Comparison of ENCODE assay signal across 12 cellular contexts in genomic region chr11:128482092-128482491, GRCh38.
A peak's percentile ranks its signal among the peaks of the same experiment; 100 is the strongest.
DNase-seq lines count a peak whose midpoint lies in the region; TF ChIP-seq lines count a peak whose summit lies in the region.
"Had no signal": no experiment of that assay in that cellular context is flagged by ENCODE, and none has a peak within 500 bp of the region (broad histone marks: within the 10 kb centered on the region; RNA-seq: fewer than 3 reads in every experiment).

No MANE protein-coding gene starts in this region.

- peaks cover 0 to 27% (median 7%) of the 10 kb centered on the region in 11 experiments; a peak in 9 of 22 replicates for H4K20me1 ChIP-seq in BLaER1 treated with 17β-estradiol and CSF1 and Interleukin-3, amounts not matched to agents 10 nM and 100 nM
- no peaks in the 10 kb centered on the region for H4K20me1 ChIP-seq in osteoblast (ENCODE audit: insufficient read depth, low read length)

- H3K4me1 ChIP-seq in BLaER1 treated with 17β-estradiol and CSF1 and Interleukin-3, amounts not matched to agents 10 nM and 100 nM, result peaks cover 0 to 85% (median 35%) of the 10 kb centered on the region in 10 experiments; a peak in 15 of 20 replicates
- peaks cover 64% of the 10 kb centered on the region for H3K4me1 ChIP-seq in osteoblast (ENCODE audit: insufficient read depth, low read length)
- H3K4me1 ChIP-seq: Caco-2 had no signal

- H3K4me2 ChIP-seq in BLaER1 treated with 17β-estradiol and CSF1 and Interleukin-3, amounts not matched to agents 10 nM and 100 nM, result peak overlapping the region in 7 of 11 experiments; percentile 15 to 79 (median 52); a peak in 13 of 22 replicates
- peak overlapping the region; percentile 78 for H3K4me2 ChIP-seq in osteoblast (ENCODE audit: insufficient read depth, low read length)

- peak overlapping the region in 7 of 11 experiments; percentile 3 to 43 (median 26); a peak in 6 of 22 replicates for H3K27ac ChIP-seq in BLaER1 treated with 17β-estradiol and CSF1 and Interleukin-3, amounts not matched to agents 10 nM and 100 nM
- H3K27ac ChIP-seq in osteoblast (ENCODE audit: low read depth, low read length), result peak overlapping the region; percentile 89
- H3K27ac ChIP-seq: foreskin keratinocyte had no signal

- no peak overlapping the region for H3K4me3 ChIP-seq in BLaER1 treated with 17β-estradiol and CSF1 and Interleukin-3, amounts not matched to agents 10 nM and 100 nM
- H3K4me3 ChIP-seq in Jurkat, Clone E6-1 (ENCODE audit: low read length), result peak overlapping the region; percentile 48
- H3K4me3 ChIP-seq in astrocyte of the spinal cord (ENCODE audit: low read depth, low read length) (no peak overlapping the region), osteoblast (ENCODE audit: insufficient read depth, low read length) (peak overlapping the region; percentile 36)

- no peak overlapping the region for H3K9ac ChIP-seq in BLaER1 treated with 17β-estradiol and CSF1 and Interleukin-3, amounts not matched to agents 10 nM and 100 nM

- peaks cover 0 to 38% (median 25%) of the 10 kb centered on the region in 11 experiments; a peak in 14 of 22 replicates for H3K9me3 ChIP-seq in BLaER1 treated with 17β-estradiol and CSF1 and Interleukin-3, amounts not matched to agents 10 nM and 100 nM (replicated peaks in 1 of 11)
- H3K9me3 ChIP-seq in osteoblast (ENCODE audit: low read depth, low read length), result no peaks in the 10 kb centered on the region
- H3K9me3 ChIP-seq: Caco-2 had no signal

- H3K27me3 ChIP-seq in BLaER1 treated with 17β-estradiol and CSF1 and Interleukin-3, amounts not matched to agents 10 nM and 100 nM, result no peaks in the 10 kb centered on the region
- no peaks in the 10 kb centered on the region for H3K27me3 ChIP-seq in osteoblast (ENCODE audit: insufficient read depth, low read length)
- H3K27me3 ChIP-seq: foreskin keratinocyte had no signal

- no peak overlapping the region for H2AFZ ChIP-seq in osteoblast (ENCODE audit: low read length)

- TF ChIP-seq CTCF in astrocyte of the spinal cord (IDR thresholded peaks at IDR 0.05; ENCODE audit: low read depth, low read length) (no peak), osteoblast (IDR thresholded peaks at IDR 0.05; ENCODE audit: extremely low read depth, low read depth, low read length) (no peak)

- DNase-seq in Jurkat, Clone E6-1 (ENCODE audit: low read depth, low spot score), result no peak
- DNase-seq in astrocyte of the spinal cord (ENCODE audit: low read depth, low spot score) (peak; percentile 31), osteoblast (ENCODE audit: insufficient read length, low spot score, missing footprints) (no peak), COLO668 (lab: John Stamatoyannopoulos, UW; ENCODE audit: unreplicated experiment) (no peak), HuH-7 (ENCODE audit: low spot score) (no peak), NCI-H1105 treated with DMSO at 0.1 percent for 48 hours (lab: John Stamatoyannopoulos, UW) (no peak), GM19240 (ENCODE audit: insufficient read length, low spot score) (no peak)
- DNase-seq: activated CD4-positive, CD25-positive, alpha-beta regulatory T cell; Caco-2; foreskin keratinocyte; trophoblast cell had no signal

- H3K79me2 ChIP-seq in osteoblast (ENCODE audit: insufficient read depth, low read length), result peaks cover 90% of the 10 kb centered on the region

- peaks cover 75 to 99% (median 98%) of the 10 kb centered on the region in 11 experiments for H3K36me3 ChIP-seq in BLaER1 treated with 17β-estradiol and CSF1 and Interleukin-3, amounts not matched to agents 10 nM and 100 nM
- H3K36me3 ChIP-seq in osteoblast (ENCODE audit: insufficient read depth, low read length), result peaks cover 75% of the 10 kb centered on the region

- in situ Hi-C loops in astrocyte of the spinal cord (cut with HindIII; ENCODE audit: low sequenced_read_pairs), result no loop called here

Comparison
In these comparisons a context has a peak if more than half of its experiments do, and no peak if none do; other contexts are left out.
1. H3K4me3 ChIP-seq: peak in Jurkat, Clone E6-1 (single experiment) and osteoblast (single experiment); none in BLaER1 treated with 17β-estradiol and CSF1 and Interleukin-3, amounts not matched to agents 10 nM and 100 nM (0 of 10) and astrocyte of the spinal cord (single experiment).